Comparison of ENCODE assay signal across 9 cellular contexts in the genomic region with DNA sequence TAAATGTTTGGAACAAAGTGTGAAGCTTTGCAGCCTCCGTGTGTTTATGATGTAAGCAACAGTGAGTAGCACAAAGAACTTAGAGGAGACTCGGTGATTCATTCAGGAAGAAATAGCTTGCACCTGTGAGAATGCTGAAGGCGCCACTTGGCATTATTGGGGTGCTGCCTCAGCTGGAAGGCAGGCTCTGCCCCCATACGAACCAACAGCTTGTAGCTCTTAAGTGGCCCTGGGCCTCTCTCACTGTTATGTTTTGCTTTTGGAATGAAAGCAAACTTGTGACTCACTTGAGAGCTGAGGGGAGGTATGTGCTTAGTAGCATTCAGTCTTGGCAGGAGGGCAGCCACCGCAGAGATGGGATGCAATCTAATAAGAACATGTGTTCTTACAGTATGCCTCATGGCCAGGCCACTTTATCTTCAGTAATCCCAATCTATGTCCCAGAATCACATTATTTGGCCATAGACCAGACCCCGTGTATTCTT.
A peak's percentile ranks its signal among the peaks of the same experiment; 100 is the strongest.
DNase-seq lines count a peak whose midpoint lies in the region; ATAC-seq and TF ChIP-seq lines count a peak whose summit lies in the region.
"Had no signal": no experiment of that assay in that cellular context is flagged by ENCODE, and none has a peak within 500 bp of the region (broad histone marks: within the 10 kb centered on the region; RNA-seq: fewer than 3 reads in every experiment).

No MANE protein-coding gene starts in this region.

- H3K4me3 ChIP-seq in heart right ventricle, result no peak overlapping the region
- no peak overlapping the region for H3K4me3 ChIP-seq in skeletal muscle cell (ENCODE audit: low read depth, low read length)

- ATAC-seq in heart right ventricle, result peak; percentile 59 to 90 (median 80)
- ATAC-seq in GM21360 (IDR thresholded peaks at IDR 0.05; ENCODE audit: unreplicated experiment), result no peak

- H3K27me3 ChIP-seq in heart right ventricle, result no peaks in the 10 kb centered on the region

- H3K27ac ChIP-seq in heart right ventricle, result peak overlapping the region in 1 of 10 donors; percentile 30

- H3K4me1 ChIP-seq in heart right ventricle, result peaks cover 0 to 21% (median 6%) of the 10 kb centered on the region in 9 donors

- H3K36me3 ChIP-seq in heart right ventricle, result no peaks in the 10 kb centered on the region

- no peak for TF ChIP-seq CTCF in heart right ventricle (IDR thresholded peaks at IDR 0.05)

- 40 to 44% methylated on average over 6 of the region's 6 CpGs for WGBS in heart right ventricle, 2 donors

- intact Hi-C loops in heart right ventricle (cut with DNase I), result loop anchor here (2.0 to 10.0 kb wide), 12 partner anchors 365 to 730 kb away; no protein-coding TSS in a partner anchor

- no peaks in the 10 kb centered on the region for H3K9me3 ChIP-seq in heart right ventricle

- DNase-seq in ELF-1 (ENCODE audit: low read depth, low spot score) (peak; percentile 21), SK-N-DZ (ENCODE audit: low spot score) (peak; percentile 86), heart right ventricle (peak in 1 of 2 donors; percentile 15), skeletal muscle cell (ENCODE audit: low read depth) (peak; percentile 100), ureter (ENCODE audit: low spot score) (no peak), NCI-H1092 treated with DMSO at 0.1 percent for 48 hours (lab: John Stamatoyannopoulos, UW) (no peak)
- DNase-seq in activated CD8-positive, alpha-beta memory T cell treated with anti-CD3 and anti-CD28 coated beads, Interleukin-2, amount 50 U/mL, for 48 hours, result no peak
- DNase-seq: activated CD4-positive, alpha-beta T cell treated with anti-CD3 and anti-CD28 coated beads, Interleukin-2, amount 10 ng/mL, durations not matched to agents 7 days and 5 days had no signal

Comparison
In these comparisons a context has a peak if more than half of its experiments do, and no peak if none do; other contexts are left out.
1. DNase-seq: peak in ELF-1 (single experiment), SK-N-DZ (single experiment) and skeletal muscle cell (single experiment); none in activated CD8-positive, alpha-beta memory T cell treated with anti-CD3 and anti-CD28 coated beads, Interleukin-2, amount 50 U/mL, for 48 hours (single experiment), ureter (single experiment) and NCI-H1092 treated with DMSO at 0.1 percent for 48 hours (single experiment).